Comparison of ENCODE assay signal across 16 cellular contexts in the genomic region with DNA sequence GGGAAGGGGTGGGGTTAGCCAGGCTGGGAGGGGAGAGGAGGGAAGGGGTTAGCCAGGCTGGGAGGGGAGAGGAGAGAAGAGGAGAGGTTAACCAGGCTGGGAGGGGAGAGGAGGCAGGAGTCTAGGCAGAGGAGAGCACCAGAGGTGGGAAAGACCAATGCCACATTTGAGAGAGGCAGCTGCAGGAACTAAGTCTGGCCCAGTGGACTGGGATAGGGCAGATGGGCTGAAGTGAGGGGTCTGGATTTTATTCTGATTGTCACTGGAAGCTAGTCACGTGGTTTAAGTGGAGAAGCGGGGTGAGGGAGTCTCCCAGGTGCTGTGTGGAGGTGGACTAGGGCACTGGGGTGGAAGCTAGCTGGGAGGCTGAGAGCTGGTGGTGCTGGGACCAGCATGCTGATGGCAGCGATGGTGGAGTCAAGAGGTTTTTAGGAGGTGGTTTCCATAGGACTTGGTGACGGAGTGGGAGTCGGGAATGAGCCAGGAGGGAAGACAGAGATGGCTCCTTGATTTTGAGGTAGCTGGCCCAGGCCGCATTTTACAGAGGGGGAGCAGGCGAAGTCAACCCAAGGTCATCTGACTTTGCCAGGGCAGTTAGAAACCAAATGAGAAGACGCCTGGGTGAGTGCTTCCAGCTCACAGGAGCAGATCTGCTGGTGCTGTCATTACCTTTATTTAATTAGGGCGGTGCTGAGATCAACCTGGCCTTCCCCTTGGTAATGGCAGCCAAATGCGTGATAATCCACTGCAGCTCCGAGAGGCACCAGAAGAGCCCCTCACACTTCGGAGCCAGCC. TPM values are rescaled to one million over a fixed set of nuclear protein-coding genes. Genes with fewer than 3 reads are reported as not detected.
"Had no signal": no experiment of that assay in that cellular context is flagged by ENCODE, and none has a peak within 500 bp of the region (broad histone marks: within the 10 kb centered on the region; RNA-seq: fewer than 3 reads in every experiment).

No MANE protein-coding gene starts in this region.

- H3K36me3 ChIP-seq: thyroid gland, vagina had no signal

- ATAC-seq: activated CD4-positive, alpha-beta T cell treated with anti-CD3 and anti-CD28 coated beads for 36 hours; activated naive CD4-positive, alpha-beta T cell treated with anti-CD3 and anti-CD28 coated beads, Interleukin-2, amount 50 U/mL, for 72 hours; body of pancreas; left colon; mucosa of descending colon; naive thymus-derived CD8-positive, alpha-beta T cell had no signal

- H3K4me3 Mint-ChIP-seq: activated CD4-positive, alpha-beta memory T cell treated with anti-CD3 and anti-CD28 coated beads, Interleukin-2, amount 10 ng/mL, durations not matched to agents 7 days and 5 days; activated CD4-positive, alpha-beta T cell treated with anti-CD3 and anti-CD28 coated beads for 36 hours; naive thymus-derived CD8-positive, alpha-beta T cell had no signal

- H3K9me3 ChIP-seq: body of pancreas, mucosa of descending colon, thyroid gland, vagina had no signal

- H3K27ac Mint-ChIP-seq: activated CD4-positive, alpha-beta memory T cell treated with anti-CD3 and anti-CD28 coated beads, Interleukin-2, amount 10 ng/mL, durations not matched to agents 7 days and 5 days; activated CD4-positive, alpha-beta T cell treated with anti-CD3 and anti-CD28 coated beads for 36 hours; activated T-helper 2 cell treated with anti-CD3 and anti-CD28 coated beads, Interferon-gamma antibody, Interleukin-2, Interleukin-4, amounts not matched to agents 10 μg/mL and 5 μg/mL and 100 μg/mL, durations not matched to agents 14 hours and 24 hours and 36 hours had no signal

- H3K4me1 ChIP-seq: body of pancreas, thyroid gland, vagina had no signal

- H3K27me3 ChIP-seq: body of pancreas, thyroid gland, vagina had no signal

- H3K27ac ChIP-seq: body of pancreas, thyroid gland, vagina had no signal

- DNase-seq: activated CD4-positive, alpha-beta memory T cell treated with anti-CD3 and anti-CD28 coated beads, Interleukin-2, amount 10 ng/mL, durations not matched to agents 7 days and 5 days; activated CD4-positive, alpha-beta T cell treated with anti-CD3 and anti-CD28 coated beads for 36 hours; amniotic stem cell; body of pancreas; dermis blood vessel endothelial cell; erythroblast; mucosa of descending colon; stimulated activated CD4-positive, alpha-beta T cell treated with anti-CD3 and anti-CD28 coated beads, Interleukin-4, amount 100 ng/mL, for 1 hour; stimulated activated CD8-positive, alpha-beta memory T cell treated with anti-CD3 and anti-CD28 coated beads, Interleukin-4, amount 100 ng/mL, for 48 hours; T-helper 9 cell; thyroid gland had no signal

- H3K9me3 Mint-ChIP-seq: activated CD4-positive, alpha-beta memory T cell treated with anti-CD3 and anti-CD28 coated beads, Interleukin-2, amount 10 ng/mL, durations not matched to agents 7 days and 5 days; activated naive CD4-positive, alpha-beta T cell treated with anti-CD3 and anti-CD28 coated beads, Interleukin-2, amount 50 U/mL, for 72 hours; activated T-helper 2 cell treated with anti-CD3 and anti-CD28 coated beads, Interferon-gamma antibody, Interleukin-2, Interleukin-4, amounts not matched to agents 10 μg/mL and 5 μg/mL and 100 μg/mL, durations not matched to agents 14 hours and 24 hours and 36 hours; naive thymus-derived CD8-positive, alpha-beta T cell had no signal

- H3K4me3 ChIP-seq: body of pancreas, mucosa of descending colon, thyroid gland, vagina had no signal

- H3K36me3 Mint-ChIP-seq: activated naive CD4-positive, alpha-beta T cell treated with anti-CD3 and anti-CD28 coated beads, Interleukin-2, amount 50 U/mL, for 72 hours; naive thymus-derived CD8-positive, alpha-beta T cell had no signal

- H3K4me1 Mint-ChIP-seq: activated CD4-positive, alpha-beta memory T cell treated with anti-CD3 and anti-CD28 coated beads, Interleukin-2, amount 10 ng/mL, durations not matched to agents 7 days and 5 days; activated CD4-positive, alpha-beta T cell treated with anti-CD3 and anti-CD28 coated beads for 36 hours had no signal

RNA-seq across cellular contexts. Expression of a gene that starts 42.8 kb away (rescaled TPM):
- total RNA-seq: dermis blood vessel endothelial cell, thyroid gland, vagina had no signal
